ENCODE assay signal across 10 cellular contexts in the genomic region with DNA sequence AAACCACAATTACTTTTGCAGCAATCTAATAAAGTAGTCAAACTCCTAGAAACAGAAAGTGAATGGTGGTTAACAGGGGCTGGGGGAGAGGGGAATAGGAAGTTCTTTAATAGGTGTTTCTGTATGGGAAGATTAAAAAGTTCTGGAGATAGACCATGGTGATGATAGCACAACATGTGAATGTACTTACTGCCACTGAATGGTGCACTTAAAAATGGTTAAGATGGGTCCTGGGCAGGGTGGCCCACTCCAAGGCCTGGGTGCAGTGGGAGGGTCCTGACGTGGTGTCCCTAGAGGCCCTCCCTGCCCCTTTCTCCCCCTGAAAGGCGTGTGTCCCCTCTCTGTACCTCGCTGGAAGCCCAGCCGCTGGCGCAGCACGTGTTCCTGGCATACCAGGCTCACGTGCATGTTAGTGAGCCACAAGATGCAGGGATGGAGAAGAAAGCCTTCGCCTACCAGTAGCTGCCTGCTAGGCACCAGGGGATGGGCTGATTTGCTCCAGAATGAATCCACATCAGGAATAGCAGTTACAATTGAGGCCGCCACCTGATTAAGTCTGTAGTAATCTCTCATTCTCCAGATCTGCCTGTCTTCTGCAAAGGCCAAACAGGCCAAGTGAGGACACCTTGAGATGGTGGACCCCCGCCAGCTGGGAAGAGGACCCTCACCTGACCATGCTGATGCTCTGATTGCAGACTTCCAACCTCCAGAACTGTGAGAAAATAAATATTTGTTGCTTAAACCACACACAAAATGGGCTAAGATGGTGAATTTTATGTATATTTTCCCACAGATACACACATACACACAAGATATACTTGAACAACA.
DNase-seq lines count a peak whose midpoint lies in the region; ATAC-seq, FAIRE-seq and TF ChIP-seq lines count a peak whose summit lies in the region.
"Had no signal": no experiment of that assay in that cellular context is flagged by ENCODE, and none has a peak within 500 bp of the region (broad histone marks: within the 10 kb centered on the region; RNA-seq: fewer than 3 reads in every experiment).

No MANE protein-coding gene starts in this region.

- H2BK5ac ChIP-seq in IMR-90 (ENCODE audit: low read depth, low read length, poor library complexity, severe bottlenecking): no peak overlapping the region

- H3K4me3 Mint-ChIP-seq in CD4-positive, alpha-beta T cell: peak overlapping the region; percentile 74
- H3K4me3 Mint-ChIP-seq in naive thymus-derived CD4-positive, alpha-beta T cell: peak overlapping the region; percentile 57 to 84 (median 72)

- H4K5ac ChIP-seq in IMR-90 (ENCODE audit: low read depth, low read length): no peak overlapping the region

- intact Hi-C loops in CD4-positive, alpha-beta T cell (cut with DNase I, micrococcal nuclease): loop anchor here (1.0 to 5.0 kb wide), 2 partner anchors 35 kb away; no protein-coding TSS in a partner anchor
- intact Hi-C loops in IMR-90 (cut with micrococcal nuclease) (no loop called here), kidney (cut with DNase I) (no loop called here)
- intact Hi-C loops in naive thymus-derived CD4-positive, alpha-beta T cell (cut with micrococcal nuclease): loop anchor here (1.0 to 10.0 kb wide), 12 partner anchors 24 to 1722 kb away; a partner anchor contains a TSS

- no peak for ATAC-seq in CD4-positive, alpha-beta T cell (ENCODE audit: poor library complexity)
- ATAC-seq in IMR-90 (ENCODE audit: low read depth): no peak
- no peak for ATAC-seq in activated naive CD4-positive, alpha-beta T cell treated with anti-CD3 and anti-CD28 coated beads, Interleukin-2, amount 50 U/mL, for 72 hours
- no peak for ATAC-seq in naive thymus-derived CD4-positive, alpha-beta T cell
- no peak for ATAC-seq in GM21526 (IDR thresholded peaks at IDR 0.05; ENCODE audit: low FRiP score, unreplicated experiment)

- no peaks in the 10 kb centered on the region for H3K9me3 ChIP-seq in CD4-positive, alpha-beta T cell (ENCODE audit: control insufficient read depth, low read length)
- H3K9me3 ChIP-seq in IMR-90 (ENCODE audit: control insufficient read depth, insufficient read depth, low read length) (no peaks in the 10 kb centered on the region), kidney (ENCODE audit: control insufficient read depth in 1 of 2, low read length in 2 of 2) (no peaks in the 10 kb centered on the region)
- no peaks in the 10 kb centered on the region for H3K9me3 ChIP-seq in naive thymus-derived CD4-positive, alpha-beta T cell (ENCODE audit: control insufficient read depth in 2 of 3, low read length in 3 of 3)
- H3K9me3 ChIP-seq: ovary had no signal

- H3K27ac ChIP-seq in CD4-positive, alpha-beta T cell (ENCODE audit: low read depth, low read length): peak overlapping the region; percentile 74
- H3K27ac ChIP-seq in IMR-90 (ENCODE audit: insufficient read depth, low read length) (no peak overlapping the region), kidney (ENCODE audit: low read depth in 2 of 2, low read length in 2 of 2) (no peak overlapping the region)
- peak overlapping the region; percentile 78 for H3K27ac ChIP-seq in naive thymus-derived CD4-positive, alpha-beta T cell (ENCODE audit: low read depth, low read length)
- H3K27ac ChIP-seq: ovary had no signal

- H4K20me1 ChIP-seq in IMR-90 (ENCODE audit: insufficient read depth, low read length): no peaks in the 10 kb centered on the region

- 100% methylated on average over 4 of the region's 10 CpGs; no CpG with 5 or more reads in 1 of the 2 experiments for WGBS in IMR-90 (ENCODE audit: extremely low coverage in 2 of 2, insufficient read length in 1 of 2), 2 experiments

- H3K9me3 Mint-ChIP-seq in CD4-positive, alpha-beta T cell: no peaks in the 10 kb centered on the region
- H3K9me3 Mint-ChIP-seq in activated naive CD4-positive, alpha-beta T cell treated with anti-CD3 and anti-CD28 coated beads, Interleukin-2, amount 50 U/mL, for 72 hours: peaks cover 0 to 15% of the 10 kb centered on the region in 2 donors
- H3K9me3 Mint-ChIP-seq in naive thymus-derived CD4-positive, alpha-beta T cell: peaks cover 0 to 6% (median 0%) of the 10 kb centered on the region in 11 donors

- H3K4me3 ChIP-seq in IMR-90 (ENCODE audit: insufficient read depth, low read depth, low read length) (no peak overlapping the region), kidney (ENCODE audit: low read length in 2 of 2) (no peak overlapping the region)
- peak overlapping the region; percentile 23 for H3K4me3 ChIP-seq in naive thymus-derived CD4-positive, alpha-beta T cell (ENCODE audit: low read length)
- H3K4me3 ChIP-seq: ovary had no signal

- H3K4me1 ChIP-seq in IMR-90 (ENCODE audit: control insufficient read depth, insufficient read depth, low read length) (peaks cover 2% of the 10 kb centered on the region; the same call in 1 of the 2 replicates), kidney (ENCODE audit: control insufficient read depth in 1 of 2, insufficient read depth in 1 of 2, low read depth in 1 of 2, low read length in 2 of 2) (no peaks in the 10 kb centered on the region)
- H3K4me1 ChIP-seq in naive thymus-derived CD4-positive, alpha-beta T cell (ENCODE audit: control insufficient read depth in 2 of 2, insufficient read depth in 2 of 2, low read length in 2 of 2): peaks cover 72 to 82% of the 10 kb centered on the region in 2 donors

- no peak overlapping the region for H3K4me2 ChIP-seq in IMR-90 (ENCODE audit: low read depth, low read length)

- dilution Hi-C loops in IMR-90 (cut with HindIII; ENCODE audit: low sequenced_read_pairs, unreplicated experiment): no loop called here

- 0 out of 2 replicates have a peak overlapping the region, but pooled peaks have one; percentile 34 for H2BK20ac ChIP-seq in IMR-90 (ENCODE audit: low read depth, low read length)

- H3K27me3 Mint-ChIP-seq in CD4-positive, alpha-beta T cell: no peaks in the 10 kb centered on the region
- peaks cover 0 to under 1% (median 0%) of the 10 kb centered on the region in 5 donors for H3K27me3 Mint-ChIP-seq in naive thymus-derived CD4-positive, alpha-beta T cell

- H4K8ac ChIP-seq in IMR-90 (ENCODE audit: low read depth in 2 of 2, low read length in 2 of 2): no peak overlapping the region

- no peak overlapping the region for H3K14ac ChIP-seq in IMR-90 (replicated peaks; ENCODE audit: low read depth, low read length)

- H3K4ac ChIP-seq in IMR-90 (ENCODE audit: low read depth, low read length): no peak overlapping the region

- BruUV-seq in IMR-90 (replicated peaks; lab: Mats Ljungman, UMichigan): no TSS peak

- H3K18ac ChIP-seq in IMR-90 (ENCODE audit: low read depth, low read length): no peak overlapping the region

- no peaks in the 10 kb centered on the region for H3K79me1 ChIP-seq in IMR-90 (ENCODE audit: low read depth in 1 of 2, low read length in 2 of 2)

- no peaks in the 10 kb centered on the region for H3K36me3 Mint-ChIP-seq in CD4-positive, alpha-beta T cell (ENCODE audit: low read depth)
- H3K36me3 Mint-ChIP-seq in activated naive CD4-positive, alpha-beta T cell treated with anti-CD3 and anti-CD28 coated beads, Interleukin-2, amount 50 U/mL, for 72 hours: peaks cover 0 to 23% of the 10 kb centered on the region in 2 donors
- peaks cover 0 to 24% (median 0%) of the 10 kb centered on the region in 5 donors for H3K36me3 Mint-ChIP-seq in naive thymus-derived CD4-positive, alpha-beta T cell

- TF ChIP-seq CTCF in CD4-positive, alpha-beta T cell (IDR thresholded peaks at IDR 0.05): no peak
- TF ChIP-seq CTCF in IMR-90 (conservative IDR thresholded peaks at IDR 0.05; ENCODE audit: low read depth, low read length): no peak
- no peak for TF ChIP-seq CTCF in kidney (IDR thresholded peaks at IDR 0.05; ENCODE audit: borderline replicate concordance, extremely low read depth, insufficient read depth)

- CTCF ChIA-PET in CD4-positive, alpha-beta T cell (lab: Charles Lee): interaction anchor here (0.6 to 1.6 kb wide), 2 partner anchors 35 to 44 kb away, joined by 3 to 6 read pairs; no protein-coding TSS in a partner anchor
- CTCF ChIA-PET in IMR-90 (lab: Yijun Ruan, JAX): no interaction called here
- CTCF ChIA-PET in naive thymus-derived CD4-positive, alpha-beta T cell (lab: Charles Lee): interaction anchor here (0.5 to 2.9 kb wide), 10 partner anchors 17 to 151 kb away, joined by 3 to 16 read pairs (median 5); a partner anchor contains a TSS

- H3K56ac ChIP-seq in IMR-90 (ENCODE audit: extremely low read depth, insufficient read depth, low read length): 0 out of 2 replicates have a peak overlapping the region, but pooled peaks have one; percentile 3

- in situ Hi-C loops in IMR-90 (cut with MboI; ENCODE audit: low sequenced_read_pairs): no loop called here

- H3K27ac Mint-ChIP-seq in CD4-positive, alpha-beta T cell: peak overlapping the region; percentile 89
- peak overlapping the region; percentile 84 to 100 for H3K27ac Mint-ChIP-seq in activated naive CD4-positive, alpha-beta T cell treated with anti-CD3 and anti-CD28 coated beads, Interleukin-2, amount 50 U/mL, for 72 hours
- peak overlapping the region; percentile 88 to 96 (median 92) for H3K27ac Mint-ChIP-seq in naive thymus-derived CD4-positive, alpha-beta T cell

- no peak overlapping the region for H2AK9ac ChIP-seq in IMR-90 (replicated peaks; ENCODE audit: low read depth, low read length, poor library complexity)

- H2BK120ac ChIP-seq in IMR-90 (ENCODE audit: low read depth, low read length): no peak overlapping the region

- no peaks in the 10 kb centered on the region; the same call in 1 of the 2 replicates for H3K9me1 ChIP-seq in IMR-90 (ENCODE audit: insufficient read depth, low read length)

- no peak overlapping the region for H2BK15ac ChIP-seq in IMR-90 (ENCODE audit: low read depth, low read length)

- peaks cover 79% of the 10 kb centered on the region for H3K4me1 Mint-ChIP-seq in CD4-positive, alpha-beta T cell (ENCODE audit: low read depth)
- H3K4me1 Mint-ChIP-seq in naive thymus-derived CD4-positive, alpha-beta T cell: peaks cover 58 to 87% (median 80%) of the 10 kb centered on the region in 7 donors

- no peak for TF ChIP-seq RAD21 in IMR-90 (IDR thresholded peaks at IDR 0.05; ENCODE audit: low read length)

- no peak overlapping the region for H3K9ac ChIP-seq in IMR-90 (ENCODE audit: low read depth, low read length)
- H3K9ac ChIP-seq in kidney (ENCODE audit: low read length in 2 of 2): no peak overlapping the region

- no peaks in the 10 kb centered on the region for H3K27me3 ChIP-seq in CD4-positive, alpha-beta T cell (ENCODE audit: control insufficient read depth, insufficient read depth, low read length)
- H3K27me3 ChIP-seq in IMR-90 (ENCODE audit: control insufficient read depth, insufficient read depth, low read length): no peaks in the 10 kb centered on the region; the same call in 1 of the 2 replicates
- no peaks in the 10 kb centered on the region for H3K27me3 ChIP-seq in naive thymus-derived CD4-positive, alpha-beta T cell (ENCODE audit: control insufficient read depth in 2 of 2, insufficient read depth in 2 of 2, low read length in 2 of 2)
- H3K27me3 ChIP-seq: ovary had no signal

- no peak for FAIRE-seq in kidney (lab: Jason Lieb, UNC)

- no peak overlapping the region for H2AK5ac ChIP-seq in IMR-90 (ENCODE audit: low read depth, low read length)

- H2AFZ ChIP-seq in IMR-90 (replicated peaks; ENCODE audit: low read length, poor library complexity): peak overlapping the region; percentile 11

- H3K23ac ChIP-seq in IMR-90 (ENCODE audit: low read depth, low read length): no peak overlapping the region

- H4K91ac ChIP-seq in IMR-90 (ENCODE audit: insufficient read depth, low read depth, low read length): no peak overlapping the region

- DNase-seq in CD4-positive, alpha-beta T cell: peak in 1 of 10 experiments; percentile 13
- DNase-seq in IMR-90: no peak
- no peak for DNase-seq in activated naive CD4-positive, alpha-beta T cell treated with anti-CD3 and anti-CD28 coated beads, Interleukin-2, amount 50 U/mL, for 72 hours (ENCODE audit: low spot score in 2 of 2)
- peak in 1 of 9 donors; percentile 11 for DNase-seq in naive thymus-derived CD4-positive, alpha-beta T cell
- no peak for DNase-seq in COLO668 (lab: John Stamatoyannopoulos, UW; ENCODE audit: unreplicated experiment)
- DNase-seq in kidney: no peak
- DNase-seq in SKM-1 (lab: John Stamatoyannopoulos, UW; ENCODE audit: unreplicated experiment): no peak
- DNase-seq: NCI-H510A, ovary had no signal

- POLR2A ChIA-PET in CD4-positive, alpha-beta T cell (lab: Charles Lee): interaction anchor here (0.6 to 3.8 kb wide), 20 partner anchors 8 to 788 kb away, joined by 3 to 167 read pairs (median 6); a partner anchor contains a TSS
- POLR2A ChIA-PET in IMR-90 (lab: Charles Lee; ENCODE audit: unreplicated experiment): interaction anchor here (0.7 kb wide), 1 partner anchor 18 kb away, joined by 6 read pairs; no protein-coding TSS in a partner anchor
- POLR2A ChIA-PET in naive thymus-derived CD4-positive, alpha-beta T cell (lab: Charles Lee): interaction anchor here (0.9 to 3.8 kb wide), 11 partner anchors 14 to 143 kb away, joined by 3 to 61 read pairs (median 5); a partner anchor contains a TSS

- no peak for TF ChIP-seq POLR2A in IMR-90 (IDR thresholded peaks at IDR 0.05; ENCODE audit: low read depth, low read length)

- H3K36me3 ChIP-seq in IMR-90 (ENCODE audit: control insufficient read depth, insufficient read depth, low read length) (no peaks in the 10 kb centered on the region), kidney (ENCODE audit: control insufficient read depth in 1 of 2, insufficient read depth in 2 of 2, low read length in 2 of 2) (no peaks in the 10 kb centered on the region)
- H3K36me3 ChIP-seq in naive thymus-derived CD4-positive, alpha-beta T cell (ENCODE audit: control insufficient read depth in 2 of 3, insufficient read depth in 3 of 3, low read length in 3 of 3): no peaks in the 10 kb centered on the region
- H3K36me3 ChIP-seq: ovary had no signal

Comparison
In these comparisons a context has a peak if more than half of its experiments do, and no peak if none do; other contexts are left out.
1. H3K27ac ChIP-seq: peak in CD4-positive, alpha-beta T cell (single experiment) and naive thymus-derived CD4-positive, alpha-beta T cell (single experiment); none in IMR-90 (single experiment) and kidney (0 of 2).
2. intact Hi-C loops: an anchor here in CD4-positive, alpha-beta T cell (1.0 to 5.0 kb wide) and naive thymus-derived CD4-positive, alpha-beta T cell (1.0 to 10.0 kb wide); none called in IMR-90 and kidney.
3. Peak in every context shown above with its lines, with median percentiles within 50 percentile points of each other: H3K27ac Mint-ChIP-seq.